ENCODE assay signal across 17 cellular contexts in genomic region chr15:59053482-59053881, GRCh38. TPM values are rescaled to one million over a fixed set of nuclear protein-coding genes. Genes with fewer than 3 reads are reported as not detected.
DNase-seq lines count a peak whose midpoint lies in the region; ATAC-seq, FAIRE-seq and TF ChIP-seq lines count a peak whose summit lies in the region.
"Had no signal": no experiment of that assay in that cellular context is flagged by ENCODE, and none has a peak within 500 bp of the region (broad histone marks: within the 10 kb centered on the region; RNA-seq: fewer than 3 reads in every experiment).

No MANE protein-coding gene starts in this region.

- RAD21 ChIA-PET in GM12878 (lab: Charles Lee; ENCODE audit: unreplicated experiment) = interaction anchor here (1.3 kb wide), 1 partner anchor 71 kb away, joined by 3 read pairs; no protein-coding TSS in a partner anchor

- intact Hi-C loops in GM12878 (cut with micrococcal nuclease; ENCODE audit: unreplicated experiment) = no loop called here
- intact Hi-C loops in Caco-2 (cut with micrococcal nuclease; ENCODE audit: unreplicated experiment) = no loop called here

- no peak overlapping the region for H3K4me2 ChIP-seq in GM12878 (ENCODE audit: control insufficient read depth, insufficient read depth)
- H3K4me2 ChIP-seq: BLaER1 treated with 17β-estradiol and CSF1 and Interleukin-3, amounts not matched to agents 10 nM and 100 nM had no signal

- H3K9ac ChIP-seq in GM12878 (ENCODE audit: control insufficient read depth, insufficient read depth, low read length) = no peak overlapping the region
- H3K9ac ChIP-seq: BLaER1 treated with 17β-estradiol and CSF1 and Interleukin-3, amounts not matched to agents 10 nM and 100 nM had no signal

- no peaks in the 10 kb centered on the region for H4K20me1 ChIP-seq in GM12878 (ENCODE audit: control insufficient read depth, insufficient read depth)

- H3K4me1 ChIP-seq in GM12878 (ENCODE audit: control insufficient read depth, insufficient read depth, low read length) = no peaks in the 10 kb centered on the region
- H3K4me1 ChIP-seq in Caco-2 = no peaks in the 10 kb centered on the region
- H3K4me1 ChIP-seq: HAP-1 had no signal

- peak; percentile 35 for FAIRE-seq in GM12878 (lab: Jason Lieb, UNC)
- FAIRE-seq: GM12892, H1, HepG2, HTR-8/SVneo had no signal

- BruUV-seq in GM12878 (replicated peaks; lab: Mats Ljungman, UMichigan) (no TSS peak), Caco-2 (replicated peaks; lab: Mats Ljungman, UMichigan) (no TSS peak)

- H3K36me3 ChIP-seq in GM12878 (ENCODE audit: control insufficient read depth in 2 of 2, insufficient read depth in 2 of 2, low read length in 1 of 2) (peaks cover 0 to 15% of the 10 kb centered on the region in 2 experiments), Caco-2 (ENCODE audit: control insufficient read depth, insufficient read depth, low read length) (no peaks in the 10 kb centered on the region)

- H3K4me3 Mint-ChIP-seq in activated naive CD4-positive, alpha-beta T cell treated with anti-CD3 and anti-CD28 coated beads, Interleukin-2, amount 10 ng/mL, durations not matched to agents 7 days and 5 days = no peak overlapping the region
- H3K4me3 Mint-ChIP-seq in Caco-2 (ENCODE audit: unreplicated experiment) = no peak overlapping the region
- H3K4me3 Mint-ChIP-seq: CD4-positive, alpha-beta T cell had no signal

- no peak for TF ChIP-seq EP300 in GM12878 (IDR thresholded peaks at IDR 0.05; ENCODE audit: borderline replicate concordance in 1 of 2, control insufficient read depth in 1 of 2, low read depth in 2 of 2, low read length in 2 of 2)

- no peak overlapping the region for H2AFZ ChIP-seq in GM12878 (ENCODE audit: control insufficient read depth, low read depth, low read length)

- peak overlapping the region; percentile 19 for H3K27ac Mint-ChIP-seq in activated naive CD4-positive, alpha-beta T cell treated with anti-CD3 and anti-CD28 coated beads, Interleukin-2, amount 10 ng/mL, durations not matched to agents 7 days and 5 days
- no peak overlapping the region for H3K27ac Mint-ChIP-seq in Caco-2 (ENCODE audit: unreplicated experiment)
- H3K27ac Mint-ChIP-seq: CD4-positive, alpha-beta T cell had no signal

- 2% methylated on average over 2 of the region's 2 CpGs for WGBS in GM12878 (ENCODE audit: insufficient coverage, insufficient replicate concordance, low lambda C conversion rate, missing lambda C conversion rate)

- H3K4me3 ChIP-seq in GM12878 (no peak overlapping the region), Caco-2 (ENCODE audit: low read depth, low read length) (no peak overlapping the region)
- H3K4me3 ChIP-seq: BLaER1 treated with 17β-estradiol and CSF1 and Interleukin-3, amounts not matched to agents 10 nM and 100 nM; HAP-1 had no signal

- TF ChIP-seq POLR2A in GM12878 (IDR thresholded peaks at IDR 0.05; ENCODE audit: low read depth, low read length) = no peak

- TF ChIP-seq CTCF in GM12878 (IDR thresholded peaks at IDR 0.05 in 2 of 3, conservative IDR thresholded peaks at IDR 0.05 in 1 of 3; ENCODE audit: control insufficient read depth in 2 of 3, extremely low read depth in 1 of 3, insufficient read depth in 1 of 3, low read depth in 3 of 3, low read length in 3 of 3) (no peak), Caco-2 (IDR thresholded peaks at IDR 0.05; ENCODE audit: insufficient read depth in 1 of 2, low read depth in 1 of 2, low read length in 1 of 2, severe bottlenecking in 1 of 2, unreplicated experiment in 1 of 2) (no peak)

- DNase-seq in activated CD4-positive, CD25-positive, alpha-beta regulatory T cell treated with anti-CD3 and anti-CD28 coated beads, Interleukin-2, amount 50 U/mL, for 72 hours = no peak
- DNase-seq in activated naive CD4-positive, alpha-beta T cell treated with anti-CD3 and anti-CD28 coated beads, Interleukin-2, amount 10 ng/mL, durations not matched to agents 7 days and 5 days = no peak
- no peak for DNase-seq in activated naive CD4-positive, alpha-beta T cell (lab: John Stamatoyannopoulos, UW)
- no peak for DNase-seq in GM12878 (ENCODE audit: low read depth, low spot score)
- DNase-seq in SIG-M5 treated with dmso at 0.1 percent for 504 hours (lab: John Stamatoyannopoulos, UW; ENCODE audit: unreplicated experiment) = no peak
- no peak for DNase-seq in Caco-2
- DNase-seq: CD4-positive, alpha-beta T cell; DMS79 had no signal

- no peak overlapping the region for H3K27ac ChIP-seq in GM12878 (ENCODE audit: control insufficient read depth, insufficient read depth)
- H3K27ac ChIP-seq: 22Rv1; BLaER1 treated with 17β-estradiol and CSF1 and Interleukin-3, amounts not matched to agents 10 nM and 100 nM had no signal

- CTCF ChIA-PET in activated naive CD4-positive, alpha-beta T cell treated with anti-CD3 and anti-CD28 coated beads, Interleukin-2, amount 10 ng/mL, durations not matched to agents 7 days and 5 days (lab: Charles Lee) = no interaction called here
- CTCF ChIA-PET in GM12878 (lab: Yijun Ruan, JAX) = interaction anchor here (1.2 to 1.7 kb wide), 2 partner anchors 94 to 96 kb away, joined by 3 to 7 read pairs; no protein-coding TSS in a partner anchor
- CTCF ChIA-PET in Caco-2 (lab: Charles Lee) = no interaction called here

- H3K36me3 Mint-ChIP-seq in activated naive CD4-positive, alpha-beta T cell treated with anti-CD3 and anti-CD28 coated beads, Interleukin-2, amount 10 ng/mL, durations not matched to agents 7 days and 5 days = peaks cover 52% of the 10 kb centered on the region
- peaks cover 34% of the 10 kb centered on the region for H3K36me3 Mint-ChIP-seq in Caco-2 (ENCODE audit: insufficient read depth, unreplicated experiment)

- peaks cover 34% of the 10 kb centered on the region for H3K4me1 Mint-ChIP-seq in activated naive CD4-positive, alpha-beta T cell treated with anti-CD3 and anti-CD28 coated beads, Interleukin-2, amount 10 ng/mL, durations not matched to agents 7 days and 5 days
- H3K4me1 Mint-ChIP-seq in Caco-2 (ENCODE audit: low read depth, unreplicated experiment) = no peaks in the 10 kb centered on the region

- no peaks in the 10 kb centered on the region for H3K27me3 ChIP-seq in GM12878 (replicated peaks in 1 of 2; ENCODE audit: control insufficient read depth in 2 of 2, insufficient read depth in 2 of 2, low read length in 1 of 2)
- H3K27me3 ChIP-seq in Caco-2 (replicated peaks; ENCODE audit: control insufficient read depth, insufficient read depth, low read length) = no peaks in the 10 kb centered on the region
- H3K27me3 ChIP-seq: BLaER1 treated with 17β-estradiol and CSF1 and Interleukin-3, amounts not matched to agents 10 nM and 100 nM had no signal

- H3K79me2 ChIP-seq in GM12878 (ENCODE audit: control insufficient read depth, insufficient read depth, low read length) = peaks cover 3% of the 10 kb centered on the region

- in situ Hi-C loops in GM12878 (cut with MboI) = no loop called here

- peak; percentile 32 to 58 for ATAC-seq in activated CD4-positive, CD25-positive, alpha-beta regulatory T cell treated with anti-CD3 and anti-CD28 coated beads, Interleukin-2, amount 50 U/mL, for 24 hours
- ATAC-seq in HG02610 (IDR thresholded peaks at IDR 0.05; ENCODE audit: unreplicated experiment) = peak; percentile 70
- peak; percentile 39; the same call in 2 of the 3 replicates for ATAC-seq in GM12878
- ATAC-seq: HepG2 had no signal

- POLR2A ChIA-PET in GM12878 (lab: Charles Lee) = interaction anchor here (1.0 kb wide), 1 partner anchor 12 kb away, joined by 4 read pairs; no protein-coding TSS in a partner anchor
- POLR2A ChIA-PET in Caco-2 (lab: Charles Lee) = no interaction called here

- no peaks in the 10 kb centered on the region for H3K27me3 Mint-ChIP-seq in activated naive CD4-positive, alpha-beta T cell treated with anti-CD3 and anti-CD28 coated beads, Interleukin-2, amount 10 ng/mL, durations not matched to agents 7 days and 5 days
- H3K27me3 Mint-ChIP-seq in Caco-2 (ENCODE audit: insufficient read depth, unreplicated experiment) = no peaks in the 10 kb centered on the region
- H3K27me3 Mint-ChIP-seq: CD4-positive, alpha-beta T cell had no signal

- H3K9me3 ChIP-seq in GM12878 (replicated peaks; ENCODE audit: control insufficient read depth, insufficient read depth, low read length) = peaks cover 3% of the 10 kb centered on the region
- no peaks in the 10 kb centered on the region for H3K9me3 ChIP-seq in Caco-2
- H3K9me3 ChIP-seq: HAP-1 had no signal

- SMC1A ChIA-PET in GM12878 (lab: Charles Lee; ENCODE audit: uncharacterized antibody, unreplicated experiment) = interaction anchor here (0.5 kb wide), 1 partner anchor 229 kb away, joined by 3 read pairs; no protein-coding TSS in a partner anchor

- no peak for TF ChIP-seq RAD21 in GM12878 (IDR thresholded peaks at IDR 0.05; ENCODE audit: insufficient read depth, low read depth, low read length)

- H3K9me3 Mint-ChIP-seq in activated naive CD4-positive, alpha-beta T cell treated with anti-CD3 and anti-CD28 coated beads, Interleukin-2, amount 10 ng/mL, durations not matched to agents 7 days and 5 days = no peaks in the 10 kb centered on the region
- no peaks in the 10 kb centered on the region for H3K9me3 Mint-ChIP-seq in Caco-2 (ENCODE audit: unreplicated experiment)
- H3K9me3 Mint-ChIP-seq: CD4-positive, alpha-beta T cell had no signal

RNA-seq across cellular contexts. Expression of gene CCNB2, which starts 51.5 kb away (rescaled TPM):
- 44.1 and 48.5 TPM in 2 replicates for total RNA-seq in GM12878 (2013; cell fraction: nucleolus; rRNA removed)
- 80.9 and 87.1 TPM in 2 replicates for total RNA-seq in GM12878 (2014; rRNA removed)
- 94.8 and 99.8 TPM in 2 replicates for total RNA-seq in GM12878 (2014; rRNA removed; fragmentation: Illumina TruSeq; extraction: Trizol)
- total RNA-seq in GM12878 (2021) = 74.1 and 76.6 TPM in 2 replicates
- polyA plus RNA-seq in GM12878 (2011; ENCODE audit: low read depth) = 55.9 TPM
- polyA plus RNA-seq in GM12878 (2011; rRNA removed) = 97.7 and 133 TPM in 2 replicates
- polyA plus RNA-seq in GM12878 (2011; cell fraction: cytosol; rRNA removed) = 72.7 and 101 TPM in 2 replicates
- 63.2 and 67.5 TPM in 2 replicates for polyA plus RNA-seq in GM12878 (2011; cell fraction: nucleus; rRNA removed)
- 48.4 and 65.5 TPM in 2 replicates for polyA plus RNA-seq in GM12878 (2012)
- 102 and 107 TPM in 2 replicates for polyA plus RNA-seq in GM12878 (2014; fragmentation: Illumina TruSeq; extraction: Trizol)
- polyA plus RNA-seq in GM12878 (2014; fragmentation: Nextera tagmentation; extraction: Ambion mirVana) = 100 to 1,000 TPM; 205 to 211 TPM
- 75.1 and 89.1 TPM in 2 replicates for polyA plus RNA-seq in GM12878 (2014; rRNA removed)
- polyA plus RNA-seq in GM12878 (2016; fragmentation: Nextera tagmentation; extraction: Ambion mirVana) = 100 to 1,000 TPM; 171 to 178 TPM
- polyA minus RNA-seq in GM12878 (2011; rRNA and poly(A)+ RNA removed) = 61.9 and 70.4 TPM in 2 replicates
- polyA minus RNA-seq in GM12878 (2011; cell fraction: cytosol; rRNA and poly(A)+ RNA removed) = 37.6 and 38.6 TPM in 2 replicates
- 33.5 and 52.9 TPM in 2 replicates for polyA minus RNA-seq in GM12878 (2011; cell fraction: nucleus; rRNA and poly(A)+ RNA removed)
- 90.1 and 92.0 TPM in 2 replicates for total RNA-seq in Caco-2 (2022)
